1 cellular context compared by ENCODE assay signal in the genomic region with DNA sequence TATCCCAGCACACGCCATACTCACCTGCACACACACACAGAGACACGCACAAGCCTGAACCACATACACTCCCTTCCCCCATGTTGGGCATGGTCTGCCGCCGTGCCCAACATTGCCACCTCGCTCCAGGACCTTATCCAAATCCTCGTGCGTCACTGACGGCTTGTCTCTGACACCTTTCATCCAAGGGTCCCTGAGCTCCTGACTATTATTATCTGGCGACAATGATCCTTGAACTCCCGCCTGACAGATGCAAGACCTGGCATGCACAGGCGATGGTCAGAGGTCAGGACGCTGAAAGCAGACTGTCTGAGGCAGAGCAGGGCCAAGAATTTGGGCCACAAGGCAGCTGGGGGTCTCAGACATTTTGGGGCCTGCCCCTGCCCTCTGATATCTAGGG.
TF ChIP-seq lines count a peak whose summit lies in the region.

No MANE protein-coding gene starts in this region.

TF ChIP-seq in HepG2, 621 proteins besides CTCF, POLR2A, EP300 and RAD21 (continues in another document):
- peak; percentile 35 for TF ChIP-seq TEAD3 (CRISPR knock-in tag; optimal IDR thresholded peaks at IDR 0.05; ENCODE audit: borderline replicate concordance)
- TF ChIP-seq ELF1 (CRISPR knock-in tag; IDR thresholded peaks at IDR 0.05): no peak
- TF ChIP-seq GATAD2A (CRISPR knock-in tag; IDR thresholded peaks at IDR 0.05): 0 out of 2 replicates have a peak, but pooled peaks have one; percentile 19
- no peak for TF ChIP-seq RORA (CRISPR knock-in tag; IDR thresholded peaks at IDR 0.05)
- TF ChIP-seq HDAC2 (CRISPR knock-in tag; IDR thresholded peaks at IDR 0.05): 0 out of 2 replicates have a peak, but pooled peaks have one; percentile 29
- TF ChIP-seq ZNF180 (CRISPR knock-in tag; IDR thresholded peaks at IDR 0.05; ENCODE audit: borderline replicate concordance, low read depth): no peak
- 0 out of 2 replicates have a peak, but pooled peaks have one; percentile 23 for TF ChIP-seq HOXA3 (CRISPR knock-in tag; IDR thresholded peaks at IDR 0.05)
- TF ChIP-seq, protein P1, sequence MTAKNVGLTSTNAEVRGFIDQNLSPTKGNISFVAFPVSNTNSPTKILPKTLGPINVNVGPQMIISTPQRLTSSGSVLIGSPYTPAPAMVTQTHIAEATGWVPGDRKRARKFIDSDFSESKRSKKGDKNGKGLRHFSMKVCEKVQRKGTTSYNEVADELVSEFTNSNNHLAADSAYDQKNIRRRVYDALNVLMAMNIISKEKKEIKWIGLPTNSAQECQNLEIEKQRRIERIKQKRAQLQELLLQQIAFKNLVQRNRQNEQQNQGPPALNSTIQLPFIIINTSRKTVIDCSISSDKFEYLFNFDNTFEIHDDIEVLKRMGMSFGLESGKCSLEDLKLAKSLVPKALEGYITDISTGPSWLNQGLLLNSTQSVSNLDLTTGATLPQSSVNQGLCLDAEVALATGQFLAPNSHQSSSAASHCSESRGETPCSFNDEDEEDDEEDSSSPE (CRISPR knock-in tag; IDR thresholded peaks at IDR 0.05): 0 out of 2 replicates have a peak, but pooled peaks have one; percentile 25
- 0 out of 2 replicates have a peak, but pooled peaks have one; percentile 19 for TF ChIP-seq ZBTB7B (CRISPR knock-in tag; IDR thresholded peaks at IDR 0.05)
- TF ChIP-seq PPARG (CRISPR knock-in tag; conservative IDR thresholded peaks at IDR 0.05): 0 out of 2 replicates have a peak, but pooled peaks have one; percentile 33
- TF ChIP-seq, protein P2, sequence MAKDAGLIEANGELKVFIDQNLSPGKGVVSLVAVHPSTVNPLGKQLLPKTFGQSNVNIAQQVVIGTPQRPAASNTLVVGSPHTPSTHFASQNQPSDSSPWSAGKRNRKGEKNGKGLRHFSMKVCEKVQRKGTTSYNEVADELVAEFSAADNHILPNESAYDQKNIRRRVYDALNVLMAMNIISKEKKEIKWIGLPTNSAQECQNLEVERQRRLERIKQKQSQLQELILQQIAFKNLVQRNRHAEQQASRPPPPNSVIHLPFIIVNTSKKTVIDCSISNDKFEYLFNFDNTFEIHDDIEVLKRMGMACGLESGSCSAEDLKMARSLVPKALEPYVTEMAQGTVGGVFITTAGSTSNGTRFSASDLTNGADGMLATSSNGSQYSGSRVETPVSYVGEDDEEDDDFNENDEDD (CRISPR knock-in tag; IDR thresholded peaks at IDR 0.05; ENCODE audit: borderline replicate concordance): peak; percentile 26; the same call in 1 of the 2 replicates
- TF ChIP-seq SAP130 (CRISPR knock-in tag; IDR thresholded peaks at IDR 0.05; ENCODE audit: low read depth): 0 out of 2 replicates have a peak, but pooled peaks have one; percentile 21
- no peak for TF ChIP-seq POLR2AphosphoS2 (IDR thresholded peaks at IDR 0.05; ENCODE audit: low read depth, low read length)
- no peak for TF ChIP-seq IRF2 (CRISPR knock-in tag; IDR thresholded peaks at IDR 0.05)
- peak; percentile 80 for TF ChIP-seq HNF4A (CRISPR knock-in tag; IDR thresholded peaks at IDR 0.05)
- no peak for TF ChIP-seq ZSCAN31 (CRISPR knock-in tag; IDR thresholded peaks at IDR 0.05; ENCODE audit: low read depth)
- TF ChIP-seq CBX5 (CRISPR knock-in tag; IDR thresholded peaks at IDR 0.05; ENCODE audit: borderline replicate concordance): no peak
- TF ChIP-seq KDM3A (CRISPR knock-in tag; IDR thresholded peaks at IDR 0.05; ENCODE audit: low read depth): no peak
- TF ChIP-seq, protein P3, sequence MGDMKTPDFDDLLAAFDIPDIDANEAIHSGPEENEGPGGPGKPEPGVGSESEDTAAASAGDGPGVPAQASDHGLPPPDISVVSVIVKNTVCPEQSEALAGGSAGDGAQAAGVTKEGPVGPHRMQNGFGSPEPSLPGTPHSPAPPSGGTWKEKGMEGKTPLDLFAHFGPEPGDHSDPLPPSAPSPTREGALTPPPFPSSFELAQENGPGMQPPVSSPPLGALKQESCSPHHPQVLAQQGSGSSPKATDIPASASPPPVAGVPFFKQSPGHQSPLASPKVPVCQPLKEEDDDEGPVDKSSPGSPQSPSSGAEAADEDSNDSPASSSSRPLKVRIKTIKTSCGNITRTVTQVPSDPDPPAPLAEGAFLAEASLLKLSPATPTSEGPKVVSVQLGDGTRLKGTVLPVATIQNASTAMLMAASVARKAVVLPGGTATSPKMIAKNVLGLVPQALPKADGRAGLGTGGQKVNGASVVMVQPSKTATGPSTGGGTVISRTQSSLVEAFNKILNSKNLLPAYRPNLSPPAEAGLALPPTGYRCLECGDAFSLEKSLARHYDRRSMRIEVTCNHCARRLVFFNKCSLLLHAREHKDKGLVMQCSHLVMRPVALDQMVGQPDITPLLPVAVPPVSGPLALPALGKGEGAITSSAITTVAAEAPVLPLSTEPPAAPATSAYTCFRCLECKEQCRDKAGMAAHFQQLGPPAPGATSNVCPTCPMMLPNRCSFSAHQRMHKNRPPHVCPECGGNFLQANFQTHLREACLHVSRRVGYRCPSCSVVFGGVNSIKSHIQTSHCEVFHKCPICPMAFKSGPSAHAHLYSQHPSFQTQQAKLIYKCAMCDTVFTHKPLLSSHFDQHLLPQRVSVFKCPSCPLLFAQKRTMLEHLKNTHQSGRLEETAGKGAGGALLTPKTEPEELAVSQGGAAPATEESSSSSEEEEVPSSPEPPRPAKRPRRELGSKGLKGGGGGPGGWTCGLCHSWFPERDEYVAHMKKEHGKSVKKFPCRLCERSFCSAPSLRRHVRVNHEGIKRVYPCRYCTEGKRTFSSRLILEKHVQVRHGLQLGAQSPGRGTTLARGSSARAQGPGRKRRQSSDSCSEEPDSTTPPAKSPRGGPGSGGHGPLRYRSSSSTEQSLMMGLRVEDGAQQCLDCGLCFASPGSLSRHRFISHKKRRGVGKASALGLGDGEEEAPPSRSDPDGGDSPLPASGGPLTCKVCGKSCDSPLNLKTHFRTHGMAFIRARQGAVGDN (CRISPR knock-in tag; IDR thresholded peaks at IDR 0.05): peak; percentile 51
- TF ChIP-seq MTA1 (CRISPR knock-in tag; IDR thresholded peaks at IDR 0.05; ENCODE audit: borderline replicate concordance): 0 out of 2 replicates have a peak, but pooled peaks have one; percentile 30
- no peak for TF ChIP-seq PRPF4 (IDR thresholded peaks at IDR 0.05; ENCODE audit: low read depth, low read length, poor library complexity, severe bottlenecking)
- TF ChIP-seq ZMYM3 (CRISPR knock-in tag; IDR thresholded peaks at IDR 0.05): peak; percentile 31; the same call in 1 of the 2 replicates
- TF ChIP-seq, protein P4, sequence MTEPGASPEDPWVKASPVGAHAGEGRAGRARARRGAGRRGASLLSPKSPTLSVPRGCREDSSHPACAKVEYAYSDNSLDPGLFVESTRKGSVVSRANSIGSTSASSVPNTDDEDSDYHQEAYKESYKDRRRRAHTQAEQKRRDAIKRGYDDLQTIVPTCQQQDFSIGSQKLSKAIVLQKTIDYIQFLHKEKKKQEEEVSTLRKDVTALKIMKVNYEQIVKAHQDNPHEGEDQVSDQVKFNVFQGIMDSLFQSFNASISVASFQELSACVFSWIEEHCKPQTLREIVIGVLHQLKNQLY (CRISPR knock-in tag; IDR thresholded peaks at IDR 0.05): no peak
- TF ChIP-seq ZFY (CRISPR knock-in tag; IDR thresholded peaks at IDR 0.05): peak; percentile 23; the same call in 1 of the 2 replicates
- TF ChIP-seq ETV5 (CRISPR knock-in tag; IDR thresholded peaks at IDR 0.05; ENCODE audit: borderline replicate concordance): no peak
- peak; percentile 34; the same call in 1 of the 2 replicates for TF ChIP-seq NR2F2 (IDR thresholded peaks at IDR 0.05; ENCODE audit: borderline replicate concordance, low read depth)
- TF ChIP-seq TCF7L2 (IDR thresholded peaks at IDR 0.05; ENCODE audit: low read depth, low read length): no peak
- TF ChIP-seq CENPT (CRISPR knock-in tag; IDR thresholded peaks at IDR 0.05; ENCODE audit: low read depth): no peak
- TF ChIP-seq, protein P5, sequence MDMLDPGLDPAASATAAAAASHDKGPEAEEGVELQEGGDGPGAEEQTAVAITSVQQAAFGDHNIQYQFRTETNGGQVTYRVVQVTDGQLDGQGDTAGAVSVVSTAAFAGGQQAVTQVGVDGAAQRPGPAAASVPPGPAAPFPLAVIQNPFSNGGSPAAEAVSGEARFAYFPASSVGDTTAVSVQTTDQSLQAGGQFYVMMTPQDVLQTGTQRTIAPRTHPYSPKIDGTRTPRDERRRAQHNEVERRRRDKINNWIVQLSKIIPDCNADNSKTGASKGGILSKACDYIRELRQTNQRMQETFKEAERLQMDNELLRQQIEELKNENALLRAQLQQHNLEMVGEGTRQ (IDR thresholded peaks at IDR 0.05; ENCODE audit: low read depth, low read length): no peak
- TF ChIP-seq, protein P5 (CRISPR knock-in tag; IDR thresholded peaks at IDR 0.05; ENCODE audit: borderline replicate concordance): no peak
- no peak for TF ChIP-seq CHCHD3 (CRISPR knock-in tag; IDR thresholded peaks at IDR 0.05)
- no peak for TF ChIP-seq ZNF337 (CRISPR knock-in tag; IDR thresholded peaks at IDR 0.05; ENCODE audit: borderline replicate concordance, low read depth)
- TF ChIP-seq, protein P6, sequence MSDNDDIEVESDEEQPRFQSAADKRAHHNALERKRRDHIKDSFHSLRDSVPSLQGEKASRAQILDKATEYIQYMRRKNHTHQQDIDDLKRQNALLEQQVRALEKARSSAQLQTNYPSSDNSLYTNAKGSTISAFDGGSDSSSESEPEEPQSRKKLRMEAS (IDR thresholded peaks at IDR 0.05): 0 out of 2 replicates have a peak, but pooled peaks have one; percentile 45
- TF ChIP-seq NR2F1 (CRISPR knock-in tag; IDR thresholded peaks at IDR 0.05): 0 out of 4 replicates have a peak, but pooled peaks of 1 of the 2 experiments have one; percentile 21
- no peak for TF ChIP-seq ZNF256 (CRISPR knock-in tag; conservative IDR thresholded peaks at IDR 0.05)
- TF ChIP-seq TBX2 (CRISPR knock-in tag; IDR thresholded peaks at IDR 0.05; ENCODE audit: borderline replicate concordance): peak; percentile 57; the same call in 1 of the 2 replicates
- TF ChIP-seq ZFX (CRISPR knock-in tag; IDR thresholded peaks at IDR 0.05; ENCODE audit: low read depth): peak; percentile 7; the same call in 1 of the 2 replicates
- no peak for TF ChIP-seq MATR3 (CRISPR knock-in tag; IDR thresholded peaks at IDR 0.05)
- TF ChIP-seq, protein P7, sequence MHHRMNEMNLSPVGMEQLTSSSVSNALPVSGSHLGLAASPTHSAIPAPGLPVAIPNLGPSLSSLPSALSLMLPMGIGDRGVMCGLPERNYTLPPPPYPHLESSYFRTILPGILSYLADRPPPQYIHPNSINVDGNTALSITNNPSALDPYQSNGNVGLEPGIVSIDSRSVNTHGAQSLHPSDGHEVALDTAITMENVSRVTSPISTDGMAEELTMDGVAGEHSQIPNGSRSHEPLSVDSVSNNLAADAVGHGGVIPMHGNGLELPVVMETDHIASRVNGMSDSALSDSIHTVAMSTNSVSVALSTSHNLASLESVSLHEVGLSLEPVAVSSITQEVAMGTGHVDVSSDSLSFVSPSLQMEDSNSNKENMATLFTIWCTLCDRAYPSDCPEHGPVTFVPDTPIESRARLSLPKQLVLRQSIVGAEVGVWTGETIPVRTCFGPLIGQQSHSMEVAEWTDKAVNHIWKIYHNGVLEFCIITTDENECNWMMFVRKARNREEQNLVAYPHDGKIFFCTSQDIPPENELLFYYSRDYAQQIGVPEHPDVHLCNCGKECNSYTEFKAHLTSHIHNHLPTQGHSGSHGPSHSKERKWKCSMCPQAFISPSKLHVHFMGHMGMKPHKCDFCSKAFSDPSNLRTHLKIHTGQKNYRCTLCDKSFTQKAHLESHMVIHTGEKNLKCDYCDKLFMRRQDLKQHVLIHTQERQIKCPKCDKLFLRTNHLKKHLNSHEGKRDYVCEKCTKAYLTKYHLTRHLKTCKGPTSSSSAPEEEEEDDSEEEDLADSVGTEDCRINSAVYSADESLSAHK (CRISPR knock-in tag; IDR thresholded peaks at IDR 0.05; ENCODE audit: borderline replicate concordance): no peak
- peak; percentile 36; the same call in 1 of the 2 replicates for TF ChIP-seq RARA (CRISPR knock-in tag; IDR thresholded peaks at IDR 0.05)
- no peak for TF ChIP-seq ZNF777 (CRISPR knock-in tag; IDR thresholded peaks at IDR 0.05)
- peak; percentile 49; the same call in 1 of the 2 replicates for TF ChIP-seq NR2F6 (IDR thresholded peaks at IDR 0.05)
- TF ChIP-seq NR2F6 (CRISPR knock-in tag; IDR thresholded peaks at IDR 0.05): peak; percentile 59; the same call in 1 of the 2 replicates
- peak; percentile 54; the same call in 1 of the 2 replicates for TF ChIP-seq SALL1 (CRISPR knock-in tag; IDR thresholded peaks at IDR 0.05)
- no peak for TF ChIP-seq ERF (CRISPR knock-in tag; IDR thresholded peaks at IDR 0.05)
- peak; percentile 73; the same call in 1 of the 2 replicates for TF ChIP-seq ZNF292 (CRISPR knock-in tag; IDR thresholded peaks at IDR 0.05; ENCODE audit: borderline replicate concordance, low read depth)
- no peak for TF ChIP-seq ZNF326 (CRISPR knock-in tag; IDR thresholded peaks at IDR 0.05; ENCODE audit: borderline replicate concordance)
- TF ChIP-seq XBP1 (CRISPR knock-in tag; IDR thresholded peaks at IDR 0.05): no peak
